In the genomic region with DNA sequence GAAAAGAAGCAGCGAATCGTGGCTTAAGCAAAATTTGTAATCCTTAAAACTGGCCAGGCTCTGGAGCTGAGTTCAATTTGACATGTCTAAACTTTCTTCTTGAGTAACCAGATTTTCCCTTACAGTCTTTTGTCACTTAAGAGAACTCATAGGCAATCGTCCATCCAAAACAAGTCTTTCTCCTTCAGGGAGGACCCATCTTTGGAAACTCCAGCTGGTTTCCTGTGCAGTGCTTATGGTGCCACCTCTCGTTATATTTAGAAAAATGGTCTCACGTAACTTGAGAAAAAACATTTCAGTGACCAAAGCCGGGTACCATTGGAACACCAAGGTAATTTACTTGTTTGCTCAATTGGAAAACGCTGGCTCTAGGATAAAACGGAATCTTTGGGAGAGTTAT, we compare ENCODE assay signal across 9 cellular contexts. TPM values are rescaled to one million over a fixed set of nuclear protein-coding genes. Genes with fewer than 3 reads are reported as not detected.
A peak's percentile ranks its signal among the peaks of the same experiment; 100 is the strongest.
DNase-seq lines count a peak whose midpoint lies in the region; ATAC-seq, FAIRE-seq and TF ChIP-seq lines count a peak whose summit lies in the region.
"Had no signal": no experiment of that assay in that cellular context is flagged by ENCODE, and none has a peak within 500 bp of the region (broad histone marks: within the 10 kb centered on the region; RNA-seq: fewer than 3 reads in every experiment).

No MANE protein-coding gene starts in this region.

- no peaks in the 10 kb centered on the region for H3K36me3 ChIP-seq in endothelial cell of umbilical vein (ENCODE audit: control insufficient read depth in 2 of 2, extremely low read depth in 1 of 2, insufficient read depth in 2 of 2, low read length in 2 of 2)

- no peak for TF ChIP-seq POLR2A in endothelial cell of umbilical vein (IDR thresholded peaks at IDR 0.05; ENCODE audit: low read depth, low read length)
- TF ChIP-seq POLR2A in GM18505 (IDR thresholded peaks at IDR 0.05; ENCODE audit: borderline replicate concordance, extremely low read depth, insufficient read depth, insufficient read length): no peak

- ATAC-seq in GM18505 (IDR thresholded peaks at IDR 0.05; ENCODE audit: unreplicated experiment): no peak

- H3K4me1 ChIP-seq in endothelial cell of umbilical vein (ENCODE audit: control insufficient read depth, extremely low read depth, insufficient read depth, low read length): peaks cover 58% of the 10 kb centered on the region

- H3K9me1 ChIP-seq in endothelial cell of umbilical vein (replicated peaks; ENCODE audit: control insufficient read depth, extremely low read depth, insufficient read depth, low read length): no peaks in the 10 kb centered on the region

- peaks cover 48% of the 10 kb centered on the region for H3K27me3 Mint-ChIP-seq in neural crest cell (ENCODE audit: low read depth)

- peak; percentile 47 for TF ChIP-seq CTCF in RWPE1 (conservative IDR thresholded peaks at IDR 0.05; ENCODE audit: low read depth)
- TF ChIP-seq CTCF in endothelial cell of umbilical vein (IDR thresholded peaks at IDR 0.05; ENCODE audit: extremely low read depth in 1 of 2, insufficient read depth in 1 of 2, low read depth in 1 of 2, low read length in 2 of 2): no peak
- no peak for TF ChIP-seq CTCF in neural crest cell (conservative IDR thresholded peaks at IDR 0.05)

- peak; percentile 83 for FAIRE-seq in endothelial cell of umbilical vein (lab: Jason Lieb, UNC)

- H3K36me3 Mint-ChIP-seq in neural crest cell (ENCODE audit: low read depth): no peaks in the 10 kb centered on the region

- H3K9me3 ChIP-seq in endothelial cell of umbilical vein (replicated peaks; ENCODE audit: control insufficient read depth, insufficient read depth, low read length): no peaks in the 10 kb centered on the region

- H3K27me3 ChIP-seq in endothelial cell of umbilical vein (ENCODE audit: control insufficient read depth in 2 of 2, insufficient read depth in 2 of 2, low read length in 2 of 2): no peaks in the 10 kb centered on the region

- H3K9me3 Mint-ChIP-seq in neural crest cell: no peaks in the 10 kb centered on the region

- no peak overlapping the region for H2AFZ ChIP-seq in endothelial cell of umbilical vein (ENCODE audit: low read depth, low read length)

- intact Hi-C loops in endothelial cell of umbilical vein (cut with micrococcal nuclease): loop anchor here (2.0 kb wide), 1 partner anchor 75 kb away; a partner anchor contains a TSS

- peaks cover 31% of the 10 kb centered on the region for H3K79me2 ChIP-seq in endothelial cell of umbilical vein (ENCODE audit: control insufficient read depth, insufficient read depth, low read length)

- peak overlapping the region; percentile 87 for H3K9ac ChIP-seq in endothelial cell of umbilical vein (replicated peaks; ENCODE audit: extremely low read depth, insufficient read depth, low read length)

- H3K4me2 ChIP-seq in endothelial cell of umbilical vein (ENCODE audit: insufficient read depth, low read length): peak overlapping the region; percentile 58

- DNase-seq in DMS 273 (lab: John Stamatoyannopoulos, UW; ENCODE audit: unreplicated experiment) (peak; percentile 55), DMS 273 treated with DMSO at 0.1 percent for 48 hours (lab: John Stamatoyannopoulos, UW) (no peak), RWPE1 (ENCODE audit: low spot score) (no peak), endothelial cell of umbilical vein (ENCODE audit: low read depth, low spot score) (peak; percentile 71), neural crest cell (ENCODE audit: low read depth, low spot score) (no peak), OCI-M2 (lab: John Stamatoyannopoulos, UW; ENCODE audit: unreplicated experiment) (no peak), hippocampal formation (lab: John Stamatoyannopoulos, UW) (no peak)

- POLR2A ChIA-PET in RWPE1 (lab: Yijun Ruan, JAX; ENCODE audit: low non-redundant PET): no interaction called here
- POLR2A ChIA-PET in endothelial cell of umbilical vein (lab: Charles Lee): no interaction called here

- peak overlapping the region in 2 of 3 experiments; percentile 45 to 65 for H3K4me3 ChIP-seq in endothelial cell of umbilical vein (replicated peaks in 1 of 3; ENCODE audit: insufficient read depth in 1 of 3, low read depth in 1 of 3, low read length in 3 of 3)

- no TSS peak for BruUV-seq in endothelial cell of umbilical vein (replicated peaks; lab: Mats Ljungman, UMichigan)

- dilution Hi-C loops in endothelial cell of umbilical vein (cut with MboI; ENCODE audit: extremely low pct_ligation_motif_present, low sequenced_read_pairs): no loop called here

- H3K27ac Mint-ChIP-seq in neural crest cell (ENCODE audit: unreplicated experiment): no peak overlapping the region

- peaks cover 27% of the 10 kb centered on the region for H3K4me1 Mint-ChIP-seq in neural crest cell

- H4K20me1 ChIP-seq in endothelial cell of umbilical vein (replicated peaks; ENCODE audit: control insufficient read depth, extremely low read depth, insufficient read depth, low read length): no peaks in the 10 kb centered on the region

- peak overlapping the region; percentile 87 for H3K4me3 Mint-ChIP-seq in neural crest cell

- peak overlapping the region; percentile 97 for H3K27ac ChIP-seq in RWPE1
- peak overlapping the region; percentile 93 for H3K27ac ChIP-seq in endothelial cell of umbilical vein (ENCODE audit: insufficient read depth, low read depth, low read length)
- H3K27ac ChIP-seq: 22Rv1 had no signal

- CTCF ChIA-PET in RWPE1 (lab: Yijun Ruan, JAX) (interaction anchor here (0.6 to 0.9 kb wide), 6 partner anchors 15 to 254 kb away, joined by 3 to 6 read pairs (median 3); a partner anchor contains a TSS), endothelial cell of umbilical vein (lab: Charles Lee) (interaction anchor here (0.7 to 2.8 kb wide), 6 partner anchors 18 to 262 kb away, joined by 3 to 18 read pairs (median 3); no protein-coding TSS in a partner anchor)

TF ChIP-seq in endothelial cell of umbilical vein, 7 proteins besides CTCF, POLR2A, EP300 and RAD21:
- TF ChIP-seq FOS (IDR thresholded peaks at IDR 0.05; ENCODE audit: borderline replicate concordance, insufficient read depth, low read length) (no peak), GATA2 (IDR thresholded peaks at IDR 0.05; ENCODE audit: insufficient read depth, insufficient read length, low read depth, low read length) (no peak), EZH2 (IDR thresholded peaks at IDR 0.05; ENCODE audit: borderline replicate concordance, low read depth, low read length, severe bottlenecking) (no peak), MYC (IDR thresholded peaks at IDR 0.05; ENCODE audit: low read depth, low read length) (no peak), POLR2AphosphoS5 (IDR thresholded peaks at IDR 0.05; ENCODE audit: insufficient read depth, low read depth, low read length) (no peak)
- TF ChIP-seq, protein P1, sequence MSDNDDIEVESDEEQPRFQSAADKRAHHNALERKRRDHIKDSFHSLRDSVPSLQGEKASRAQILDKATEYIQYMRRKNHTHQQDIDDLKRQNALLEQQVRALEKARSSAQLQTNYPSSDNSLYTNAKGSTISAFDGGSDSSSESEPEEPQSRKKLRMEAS (IDR thresholded peaks at IDR 0.05; ENCODE audit: insufficient read depth, insufficient read length): no peak
TF ChIP-seq in endothelial cell of umbilical vein: peak in this region for 0.

RNA-seq across cellular contexts. Expression of a gene that starts 1.9 kb away (rescaled TPM):
- total RNA-seq in endothelial cell of umbilical vein (406 and 415 TPM in 2 replicates), neural crest cell (164 and 169 TPM in 2 replicates)
- polyA plus RNA-seq in endothelial cell of umbilical vein: 313 and 342 TPM in 2 replicates
- polyA plus RNA-seq in endothelial cell of umbilical vein (2011; cell fraction: cytosol; rRNA removed): 289 and 309 TPM in 2 replicates
- polyA plus RNA-seq in endothelial cell of umbilical vein (2011; cell fraction: nucleus; rRNA removed): 194 and 204 TPM in 2 replicates
- polyA plus RNA-seq in endothelial cell of umbilical vein (2012): 314 and 368 TPM in 2 replicates
- polyA minus RNA-seq in endothelial cell of umbilical vein: 267 and 299 TPM in 2 replicates
- 103 TPM for polyA minus RNA-seq in endothelial cell of umbilical vein (2011; cell fraction: cytosol; rRNA and poly(A)+ RNA removed)
- 77.5 and 96.0 TPM in 2 replicates for polyA minus RNA-seq in endothelial cell of umbilical vein (2011; cell fraction: nucleus; rRNA and poly(A)+ RNA removed)

RNA-seq across cellular contexts. Expression of a gene that starts 45.4 kb away (rescaled TPM):
- total RNA-seq in endothelial cell of umbilical vein (0.65 and 0.91 TPM in 2 replicates), neural crest cell (0.84 and 0.89 TPM in 2 replicates)
- 0.39 and 0.59 TPM in 2 replicates for polyA plus RNA-seq in endothelial cell of umbilical vein
- 0.26 and 0.87 TPM in 2 replicates for polyA plus RNA-seq in endothelial cell of umbilical vein (2011; cell fraction: cytosol; rRNA removed)
- polyA plus RNA-seq in endothelial cell of umbilical vein (2011; cell fraction: nucleus; rRNA removed): 0.30 and 0.48 TPM in 2 replicates
- polyA plus RNA-seq in endothelial cell of umbilical vein (2012): 0.94 and 1.9 TPM in 2 replicates
- polyA minus RNA-seq in endothelial cell of umbilical vein: 0.19 TPM in 1 of 2 replicates, not detected in the other
- polyA minus RNA-seq in endothelial cell of umbilical vein (2011; cell fraction: cytosol; rRNA and poly(A)+ RNA removed): 0.72 TPM
- 0.58 TPM in 1 of 2 replicates, not detected in the other for polyA minus RNA-seq in endothelial cell of umbilical vein (2011; cell fraction: nucleus; rRNA and poly(A)+ RNA removed)

RNA-seq across cellular contexts. Expression of a gene that starts 57.5 kb away (rescaled TPM):
- 99.7 and 102 TPM in 2 replicates for total RNA-seq in endothelial cell of umbilical vein
- 109 and 123 TPM in 2 replicates for polyA plus RNA-seq in endothelial cell of umbilical vein
- 115 and 130 TPM in 2 replicates for polyA plus RNA-seq in endothelial cell of umbilical vein (2011; cell fraction: cytosol; rRNA removed)
- polyA plus RNA-seq in endothelial cell of umbilical vein (2011; cell fraction: nucleus; rRNA removed): 46.3 and 55.9 TPM in 2 replicates
- polyA plus RNA-seq in endothelial cell of umbilical vein (2012): 107 and 137 TPM in 2 replicates
- 79.8 and 101 TPM in 2 replicates for polyA minus RNA-seq in endothelial cell of umbilical vein
- 50.6 TPM for polyA minus RNA-seq in endothelial cell of umbilical vein (2011; cell fraction: cytosol; rRNA and poly(A)+ RNA removed)
- 21.6 and 22.3 TPM in 2 replicates for polyA minus RNA-seq in endothelial cell of umbilical vein (2011; cell fraction: nucleus; rRNA and poly(A)+ RNA removed)
- 92.1 and 97.7 TPM in 2 replicates for total RNA-seq in neural crest cell

Comparison
In these comparisons a context has a peak if more than half of its experiments do, and no peak if none do; other contexts are left out.
1. DNase-seq: peak in DMS 273 (single experiment) and endothelial cell of umbilical vein (single experiment); none in DMS 273 treated with DMSO at 0.1 percent for 48 hours (single experiment), RWPE1 (single experiment), neural crest cell (single experiment), OCI-M2 (single experiment) and hippocampal formation (0 of 2).